17 cellular contexts compared by ENCODE assay signal in the genomic region with DNA sequence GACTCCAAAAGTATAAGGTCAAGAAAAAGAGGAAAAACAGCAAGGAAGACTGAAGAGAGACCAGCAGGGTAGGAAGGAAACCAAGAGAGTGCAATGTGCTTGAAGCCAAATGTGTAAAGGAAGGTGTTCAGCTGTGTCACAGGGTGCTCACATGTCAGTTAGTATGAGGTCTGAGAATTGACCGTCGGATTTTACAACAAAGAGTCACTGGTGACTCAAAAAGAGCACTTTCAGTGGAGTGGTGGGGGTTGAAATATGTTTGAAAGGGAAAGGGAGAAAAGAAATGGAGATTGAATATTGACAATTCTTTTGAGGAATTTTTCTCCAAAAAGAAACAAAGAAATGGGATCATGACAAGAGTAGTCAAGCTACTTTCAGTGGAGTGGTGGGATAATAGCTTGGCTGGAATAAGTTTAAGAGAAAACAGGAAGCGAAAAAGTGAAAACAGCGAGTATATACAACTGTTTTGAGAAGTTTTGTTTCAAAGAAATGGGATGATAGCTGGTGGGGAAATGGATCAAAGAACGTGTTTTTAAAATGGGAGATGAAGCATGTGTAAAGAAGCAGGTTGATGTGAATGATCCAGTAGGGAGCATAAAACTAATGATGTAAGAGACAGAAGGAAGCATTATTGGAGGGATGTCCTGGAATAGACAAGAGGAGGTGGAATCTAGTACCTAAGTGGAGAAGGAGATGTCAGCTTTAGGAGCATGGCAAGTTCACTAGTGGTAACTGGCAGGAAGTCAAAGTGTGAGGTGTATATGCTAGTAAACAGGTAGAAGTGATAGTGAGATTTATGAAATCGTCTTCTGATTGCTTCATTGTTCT. TPM values are rescaled to one million over a fixed set of nuclear protein-coding genes. Genes with fewer than 3 reads are reported as not detected.
DNase-seq lines count a peak whose midpoint lies in the region; ATAC-seq and TF ChIP-seq lines count a peak whose summit lies in the region.
"Had no signal": no experiment of that assay in that cellular context is flagged by ENCODE, and none has a peak within 500 bp of the region (broad histone marks: within the 10 kb centered on the region; RNA-seq: fewer than 3 reads in every experiment).

No MANE protein-coding gene starts in this region.

- no peak overlapping the region for H3K4me3 ChIP-seq in GM12864 (ENCODE audit: low read depth, low read length)
- H3K4me3 ChIP-seq: A549, heart right ventricle, prostate gland had no signal

- DNase-seq in GM12864 (ENCODE audit: low read depth) (peak; percentile 22), mesenteric fat pad (ENCODE audit: low spot score) (no peak), NCI-H128 (lab: John Stamatoyannopoulos, UW; ENCODE audit: unreplicated experiment) (no peak), SHP77 treated with DMSO at 0.1 percent for 48 hours (lab: John Stamatoyannopoulos, UW) (no peak), cardiac septum (ENCODE audit: low spot score) (no peak)
- DNase-seq: activated T-cell treated with anti-CD3 and anti-CD28 coated beads for 4 hours, COR-L47, H7, heart right ventricle, left cardiac atrium, NCI-H226 had no signal

- peak; percentile 77 for ATAC-seq in GM19043 (IDR thresholded peaks at IDR 0.05; ENCODE audit: low read depth, unreplicated experiment)
- ATAC-seq in HG02588 (IDR thresholded peaks at IDR 0.05; ENCODE audit: unreplicated experiment): peak; percentile 66
- peak; percentile 76 for ATAC-seq in HG03378 (IDR thresholded peaks at IDR 0.05; ENCODE audit: unreplicated experiment)
- ATAC-seq: A549; activated CD4-positive, CD25-positive, alpha-beta regulatory T cell treated with anti-CD3 and anti-CD28 coated beads, Interleukin-2, amount 50 U/mL, for 24 hours; heart right ventricle; left cardiac atrium had no signal

- intact Hi-C loops in cardiac septum (cut with DNase I): no loop called here

- no peak for TF ChIP-seq CTCF in GM12864 (IDR thresholded peaks at IDR 0.05; ENCODE audit: low read depth, low read length, missing control alignments)

RNA-seq across cellular contexts. Expression of a gene that starts 3.6 kb away (rescaled TPM):
- not detected for total RNA-seq in mesenteric fat pad
- total RNA-seq in cardiac septum: 0.11 TPM
- total RNA-seq: H7, left cardiac atrium had no signal
